In the genomic region with DNA sequence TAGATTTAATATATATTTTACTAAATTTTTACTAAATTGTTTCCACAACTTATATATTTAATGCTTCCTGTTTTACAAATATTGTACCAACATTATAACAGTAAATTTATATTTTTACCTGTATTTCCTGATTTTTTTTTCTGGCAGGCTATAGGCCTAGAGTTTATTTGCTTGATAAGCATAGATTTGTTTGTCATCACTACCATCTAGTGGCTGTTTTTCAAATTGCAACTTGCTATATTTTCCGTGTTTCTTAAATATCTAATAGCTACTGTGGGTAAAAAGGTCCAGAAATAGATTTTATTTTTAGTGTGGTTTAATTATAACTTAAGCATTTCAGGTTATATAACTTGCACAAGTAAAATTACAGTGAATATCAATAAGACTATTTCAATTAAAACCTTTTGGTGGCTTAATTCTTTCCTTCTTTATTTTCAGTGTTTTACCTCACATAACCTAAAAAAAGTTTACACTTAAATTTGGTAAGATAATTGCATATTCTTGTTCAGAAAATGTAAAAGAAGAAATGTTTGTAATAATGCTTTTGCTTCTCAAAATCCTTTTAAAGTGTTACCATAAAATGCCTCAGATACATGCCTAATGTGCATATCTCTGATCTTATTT, we compare ENCODE assay signal across 8 cellular contexts.
DNase-seq lines count a peak whose midpoint lies in the region; ATAC-seq and TF ChIP-seq lines count a peak whose summit lies in the region.

No MANE protein-coding gene starts in this region.

- no peak overlapping the region for H2AFZ ChIP-seq in HCT116 (ENCODE audit: low read depth, low read length, poor library complexity, severe bottlenecking)

- H3K27ac ChIP-seq in HCT116 (ENCODE audit: low read depth, low read length) (no peak overlapping the region), thoracic aorta (no peak overlapping the region)

- ATAC-seq in HCT116 (peak; percentile 73), thoracic aorta (ENCODE audit: insufficient number of reproducible peaks, low FRiP score, low read depth) (no peak)
- ATAC-seq in activated CD8-positive, alpha-beta T cell treated with anti-CD3 and anti-CD28 coated beads, Interleukin-2, amount 10 ng/mL, durations not matched to agents 7 days and 5 days: no peak

- no peak overlapping the region for H3K27ac Mint-ChIP-seq in activated CD8-positive, alpha-beta T cell treated with anti-CD3 and anti-CD28 coated beads, Interleukin-2, amount 10 ng/mL, durations not matched to agents 7 days and 5 days

- DNase-seq in NOMO-1 treated with DMSO at 0.1 percent for 48 hours (lab: John Stamatoyannopoulos, UW; ENCODE audit: unreplicated experiment): peak; percentile 48
- no peak for DNase-seq in NOMO-1 treated with dmso at 0.1 percent for 144 hours (lab: John Stamatoyannopoulos, UW; ENCODE audit: unreplicated experiment)
- DNase-seq in HCT116 (ENCODE audit: low read depth, low spot score): peak; percentile 56
- DNase-seq in NCI-H1417 treated with DMSO at 0.1 percent for 48 hours (lab: John Stamatoyannopoulos, UW): peak; percentile 29
- DNase-seq in activated CD8-positive, alpha-beta T cell treated with anti-CD3 and anti-CD28 coated beads, Interleukin-2, amount 10 ng/mL, durations not matched to agents 7 days and 5 days: peak; percentile 30
- peak; percentile 14 for DNase-seq in iPS DF 4.7 (ENCODE audit: extremely low read depth, low spot score)
- DNase-seq in thoracic aorta (ENCODE audit: low spot score): no peak
- no peak for DNase-seq in activated effector memory CD4-positive, alpha-beta T cell treated with Interleukin-2 at 50 U/mL for 16 hours

- TF ChIP-seq RAD21 in HCT116 (IDR thresholded peaks at IDR 0.05; ENCODE audit: low read depth): peak; percentile 75

- peaks cover 3% of the 10 kb centered on the region for H3K4me1 Mint-ChIP-seq in activated CD8-positive, alpha-beta T cell treated with anti-CD3 and anti-CD28 coated beads, Interleukin-2, amount 10 ng/mL, durations not matched to agents 7 days and 5 days (ENCODE audit: low read depth)

- TF ChIP-seq POLR2A in HCT116 (IDR thresholded peaks at IDR 0.05; ENCODE audit: borderline replicate concordance, extremely low read depth, insufficient read depth, insufficient read length): no peak

- RAD21 ChIA-PET in HCT116 (lab: Charles Lee; ENCODE audit: low non-redundant PET in 1 of 2, low total read pairs in 2 of 2, uncharacterized antibody in 2 of 2, unreplicated experiment in 2 of 2): interaction anchor here (0.6 to 2.0 kb wide), 2 partner anchors 118 kb away, joined by 10 to 14 read pairs; no protein-coding TSS in a partner anchor

- intact Hi-C loops in HCT116 (cut with micrococcal nuclease): loop anchor here (1.0 to 10.0 kb wide), 3 partner anchors 117 to 1404 kb away; no protein-coding TSS in a partner anchor

- H3K4me1 ChIP-seq in HCT116 (ENCODE audit: control insufficient read depth in 1 of 2, insufficient read depth in 2 of 2, low read length in 2 of 2) (no peaks in the 10 kb centered on the region), thoracic aorta (ENCODE audit: control insufficient read depth in 1 of 2, low read depth in 2 of 2) (no peaks in the 10 kb centered on the region)

- H3K9me3 ChIP-seq in HCT116 (ENCODE audit: control insufficient read depth in 1 of 2, insufficient read depth in 1 of 2, low read depth in 1 of 2, low read length in 2 of 2) (no peaks in the 10 kb centered on the region), thoracic aorta (no peaks in the 10 kb centered on the region)

- CTCF ChIA-PET in HCT116 (lab: Charles Lee): interaction anchor here (0.6 to 3.0 kb wide), 16 partner anchors 8 to 294 kb away, joined by 3 to 184 read pairs (median 4); a partner anchor contains a TSS
- CTCF ChIA-PET in activated CD8-positive, alpha-beta T cell treated with anti-CD3 and anti-CD28 coated beads, Interleukin-2, amount 10 ng/mL, durations not matched to agents 7 days and 5 days (lab: Charles Lee): interaction anchor here (0.6 to 5.5 kb wide), 23 partner anchors 11 to 557 kb away, joined by 3 to 198 read pairs (median 5); a partner anchor contains a TSS

- H3K27me3 ChIP-seq in HCT116 (ENCODE audit: insufficient read depth, low read length) (no peaks in the 10 kb centered on the region), thoracic aorta (replicated peaks; ENCODE audit: insufficient read depth) (no peaks in the 10 kb centered on the region)

- TF ChIP-seq CTCF in HCT116 (IDR thresholded peaks at IDR 0.05 in 2 of 3, conservative IDR thresholded peaks at IDR 0.05 in 1 of 3; ENCODE audit: borderline replicate concordance in 1 of 3, insufficient read depth in 1 of 3, low read depth in 2 of 3, low read length in 2 of 3) (peak; percentile 45 to 84 (median 48); a peak in 4 of 6 replicates), thoracic aorta (IDR thresholded peaks at IDR 0.05) (peak; percentile 85)

- no TSS peak for BruUV-seq in HCT116 (replicated peaks; lab: Mats Ljungman, UMichigan)

- no peaks in the 10 kb centered on the region for H3K36me3 ChIP-seq in HCT116 (ENCODE audit: control insufficient read depth in 1 of 2, insufficient read depth in 2 of 2, low read length in 2 of 2)
- no peaks in the 10 kb centered on the region for H3K36me3 ChIP-seq in thoracic aorta

- peaks cover 5% of the 10 kb centered on the region; the same call in 1 of the 2 replicates for H3K79me2 ChIP-seq in HCT116 (ENCODE audit: insufficient read depth, low read length)

- H3K9me3 Mint-ChIP-seq in activated CD8-positive, alpha-beta T cell treated with anti-CD3 and anti-CD28 coated beads, Interleukin-2, amount 10 ng/mL, durations not matched to agents 7 days and 5 days (ENCODE audit: insufficient read depth): no peaks in the 10 kb centered on the region

- no peak overlapping the region for H3K4me3 Mint-ChIP-seq in activated CD8-positive, alpha-beta T cell treated with anti-CD3 and anti-CD28 coated beads, Interleukin-2, amount 10 ng/mL, durations not matched to agents 7 days and 5 days

- POLR2A ChIA-PET in HCT116 (lab: Charles Lee): interaction anchor here (1.0 kb wide), 1 partner anchor 117 kb away, joined by 3 read pairs; no protein-coding TSS in a partner anchor
- POLR2A ChIA-PET in activated CD8-positive, alpha-beta T cell treated with anti-CD3 and anti-CD28 coated beads, Interleukin-2, amount 10 ng/mL, durations not matched to agents 7 days and 5 days (lab: Charles Lee): interaction anchor here (0.6 to 0.8 kb wide), 2 partner anchors 60 to 117 kb away, joined by 3 read pairs; a partner anchor contains a TSS

- peaks cover 6% of the 10 kb centered on the region for H3K36me3 Mint-ChIP-seq in activated CD8-positive, alpha-beta T cell treated with anti-CD3 and anti-CD28 coated beads, Interleukin-2, amount 10 ng/mL, durations not matched to agents 7 days and 5 days (ENCODE audit: low read depth)

- H3K4me2 ChIP-seq in HCT116 (ENCODE audit: low read length): no peak overlapping the region

- H3K9me2 ChIP-seq in HCT116 (ENCODE audit: insufficient read depth): no peaks in the 10 kb centered on the region

- no peak overlapping the region for H3K4me3 ChIP-seq in HCT116 (replicated peaks in 1 of 2; ENCODE audit: low read depth in 1 of 2, low read length in 2 of 2)
- no peak overlapping the region for H3K4me3 ChIP-seq in thoracic aorta

- no peaks in the 10 kb centered on the region for H3K27me3 Mint-ChIP-seq in activated CD8-positive, alpha-beta T cell treated with anti-CD3 and anti-CD28 coated beads, Interleukin-2, amount 10 ng/mL, durations not matched to agents 7 days and 5 days (ENCODE audit: low read depth)

- no peak overlapping the region for H3K9ac ChIP-seq in HCT116 (ENCODE audit: low read length)

- peaks cover 5% of the 10 kb centered on the region; the same call in 1 of the 2 replicates for H4K20me1 ChIP-seq in HCT116 (ENCODE audit: insufficient read depth)

TF ChIP-seq in HCT116, 20 proteins besides CTCF, POLR2A, EP300 and RAD21:
- TF ChIP-seq, protein P1, sequence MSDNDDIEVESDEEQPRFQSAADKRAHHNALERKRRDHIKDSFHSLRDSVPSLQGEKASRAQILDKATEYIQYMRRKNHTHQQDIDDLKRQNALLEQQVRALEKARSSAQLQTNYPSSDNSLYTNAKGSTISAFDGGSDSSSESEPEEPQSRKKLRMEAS (IDR thresholded peaks at IDR 0.05): no peak
- no peak for TF ChIP-seq TCF7L2 (IDR thresholded peaks at IDR 0.05; ENCODE audit: borderline replicate concordance, extremely low read depth, insufficient read depth, insufficient read length)
- TF ChIP-seq, protein P2, sequence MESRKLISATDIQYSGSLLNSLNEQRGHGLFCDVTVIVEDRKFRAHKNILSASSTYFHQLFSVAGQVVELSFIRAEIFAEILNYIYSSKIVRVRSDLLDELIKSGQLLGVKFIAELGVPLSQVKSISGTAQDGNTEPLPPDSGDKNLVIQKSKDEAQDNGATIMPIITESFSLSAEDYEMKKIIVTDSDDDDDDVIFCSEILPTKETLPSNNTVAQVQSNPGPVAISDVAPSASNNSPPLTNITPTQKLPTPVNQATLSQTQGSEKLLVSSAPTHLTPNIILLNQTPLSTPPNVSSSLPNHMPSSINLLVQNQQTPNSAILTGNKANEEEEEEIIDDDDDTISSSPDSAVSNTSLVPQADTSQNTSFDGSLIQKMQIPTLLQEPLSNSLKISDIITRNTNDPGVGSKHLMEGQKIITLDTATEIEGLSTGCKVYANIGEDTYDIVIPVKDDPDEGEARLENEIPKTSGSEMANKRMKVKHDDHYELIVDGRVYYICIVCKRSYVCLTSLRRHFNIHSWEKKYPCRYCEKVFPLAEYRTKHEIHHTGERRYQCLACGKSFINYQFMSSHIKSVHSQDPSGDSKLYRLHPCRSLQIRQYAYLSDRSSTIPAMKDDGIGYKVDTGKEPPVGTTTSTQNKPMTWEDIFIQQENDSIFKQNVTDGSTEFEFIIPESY (IDR thresholded peaks at IDR 0.05; ENCODE audit: extremely low read depth, insufficient replicate concordance, low read length): no peak
- TF ChIP-seq SP1 (IDR thresholded peaks at IDR 0.05; ENCODE audit: low read depth): no peak
- TF ChIP-seq CEBPB (IDR thresholded peaks at IDR 0.05; ENCODE audit: low read depth): no peak
- TF ChIP-seq FOSL1 (IDR thresholded peaks at IDR 0.05; ENCODE audit: low read depth): no peak
- TF ChIP-seq SIN3A (IDR thresholded peaks at IDR 0.05; ENCODE audit: low read depth): no peak
- TF ChIP-seq CBX3 (IDR thresholded peaks at IDR 0.05; ENCODE audit: low read depth): no peak
- TF ChIP-seq JUND (IDR thresholded peaks at IDR 0.05): no peak
- TF ChIP-seq, protein P3, sequence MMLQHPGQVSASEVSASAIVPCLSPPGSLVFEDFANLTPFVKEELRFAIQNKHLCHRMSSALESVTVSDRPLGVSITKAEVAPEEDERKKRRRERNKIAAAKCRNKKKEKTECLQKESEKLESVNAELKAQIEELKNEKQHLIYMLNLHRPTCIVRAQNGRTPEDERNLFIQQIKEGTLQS (IDR thresholded peaks at IDR 0.05): no peak
- no peak for TF ChIP-seq EZH2phosphoT487 (IDR thresholded peaks at IDR 0.05; ENCODE audit: borderline replicate concordance)
- no peak for TF ChIP-seq ELF1 (IDR thresholded peaks at IDR 0.05; ENCODE audit: borderline replicate concordance, low read depth)
- TF ChIP-seq POLR2AphosphoS5 (IDR thresholded peaks at IDR 0.05; ENCODE audit: low read depth, low read length): no peak
- TF ChIP-seq ZFX (IDR thresholded peaks at IDR 0.05): no peak
TF ChIP-seq in HCT116: peak in this region for 0.

Comparison
In these comparisons a context has a peak if more than half of its experiments do, and no peak if none do; other contexts are left out.
1. DNase-seq: peak in NOMO-1 treated with DMSO at 0.1 percent for 48 hours (single experiment), HCT116 (single experiment), NCI-H1417 treated with DMSO at 0.1 percent for 48 hours (single experiment), activated CD8-positive, alpha-beta T cell treated with anti-CD3 and anti-CD28 coated beads, Interleukin-2, amount 10 ng/mL, durations not matched to agents 7 days and 5 days (single experiment) and iPS DF 4.7 (single experiment); none in NOMO-1 treated with dmso at 0.1 percent for 144 hours (single experiment), thoracic aorta (single experiment) and activated effector memory CD4-positive, alpha-beta T cell treated with Interleukin-2 at 50 U/mL for 16 hours (single experiment).